ENCODE assay signal across 19 cellular contexts in genomic region chr17:44642861-44643260, GRCh38. TPM values are rescaled to one million over a fixed set of nuclear protein-coding genes. Genes with fewer than 3 reads are reported as not detected.
DNase-seq lines count a peak whose midpoint lies in the region; ATAC-seq and TF ChIP-seq lines count a peak whose summit lies in the region.
"Had no signal": no experiment of that assay in that cellular context is flagged by ENCODE, and none has a peak within 500 bp of the region (broad histone marks: within the 10 kb centered on the region; RNA-seq: fewer than 3 reads in every experiment).

No MANE protein-coding gene starts in this region.

- POLR2A ChIA-PET in PC-3 (lab: Charles Lee; ENCODE audit: unreplicated experiment) = no interaction called here

- no peaks in the 10 kb centered on the region for H4K20me1 ChIP-seq in PC-3 (ENCODE audit: low read length)

- CTCF ChIA-PET in PC-3 (lab: Charles Lee) = no interaction called here

- peaks cover 8% of the 10 kb centered on the region for H3K4me1 ChIP-seq in adipocyte (ENCODE audit: control insufficient read depth, insufficient read depth, low read length)
- no peaks in the 10 kb centered on the region for H3K4me1 ChIP-seq in PC-3 (ENCODE audit: insufficient read depth, low read length)
- H3K4me1 ChIP-seq in prostate gland (replicated peaks) = no peaks in the 10 kb centered on the region
- H3K4me1 ChIP-seq: Peyer's patch had no signal

- H3K36me3 ChIP-seq in adipocyte (ENCODE audit: control insufficient read depth, insufficient read depth, low read length, severe bottlenecking) (no peaks in the 10 kb centered on the region), PC-3 (ENCODE audit: low read depth, low read length) (no peaks in the 10 kb centered on the region), prostate gland (no peaks in the 10 kb centered on the region)
- H3K36me3 ChIP-seq: Peyer's patch had no signal

- H3K4me3 ChIP-seq in AG10803 (ENCODE audit: low read length) (no peak overlapping the region), adipocyte (ENCODE audit: low read length) (no peak overlapping the region), PC-3 (ENCODE audit: low read length) (no peak overlapping the region), prostate gland (no peak overlapping the region)
- H3K4me3 ChIP-seq: Peyer's patch had no signal

- no peak for TF ChIP-seq POLR2A in prostate gland (IDR thresholded peaks at IDR 0.05)

- TF ChIP-seq CTCF in AG10803 (conservative IDR thresholded peaks at IDR 0.05; ENCODE audit: low read length) (no peak), PC-3 (conservative IDR thresholded peaks at IDR 0.05; ENCODE audit: low read depth, low read length) (no peak), prostate gland (IDR thresholded peaks at IDR 0.05) (no peak)

- intact Hi-C loops in left ventricle myocardium superior (cut with micrococcal nuclease) = no loop called here
- intact Hi-C loops in PC-3 (cut with micrococcal nuclease) = no loop called here
- intact Hi-C loops in prostate gland (cut with DNase I) = no loop called here

- no peaks in the 10 kb centered on the region for H3K9me2 ChIP-seq in PC-3 (replicated peaks; ENCODE audit: low read length)

- DNase-seq in AG10803 (ENCODE audit: low read depth) (peak; percentile 46), Ammon's horn (ENCODE audit: low spot score) (peak; percentile 3), adipocyte (ENCODE audit: low read depth) (peak; percentile 10), left ventricle myocardium superior (no peak), midbrain (lab: John Stamatoyannopoulos, UW) (no peak), PC-3 (no peak), prostate gland (ENCODE audit: low spot score) (no peak)
- DNase-seq: ACHN, EL, GF-D8, H7, NCI-H1105 treated with DMSO at 0.1 percent for 48 hours, NCI-H2081 treated with DMSO at 0.1 percent for 48 hours, NCI-H2171 treated with DMSO at 0.1 percent for 48 hours, NCI-H510A treated with DMSO at 0.1 percent for 48 hours, NCI-H748 treated with DMSO at 0.1 percent for 48 hours, Peyer's patch, SW 1271 had no signal

- H3K79me2 ChIP-seq in PC-3 (ENCODE audit: low read length) = no peaks in the 10 kb centered on the region

- peak; percentile 62 for ATAC-seq in left ventricle myocardium superior
- no peak for ATAC-seq in PC-3
- no peak for ATAC-seq in GM21786 (IDR thresholded peaks at IDR 0.05; ENCODE audit: unreplicated experiment)

- no TSS peak for BruUV-seq in PC-3 (replicated peaks; lab: Mats Ljungman, UMichigan)

- no peak overlapping the region for H3K4me2 ChIP-seq in PC-3 (ENCODE audit: low read length)

- no peaks in the 10 kb centered on the region for H3F3A ChIP-seq in PC-3 (ENCODE audit: low read length, unreplicated experiment)

- H3K9me3 ChIP-seq in adipocyte (ENCODE audit: control insufficient read depth, low read length) = no peaks in the 10 kb centered on the region
- no peaks in the 10 kb centered on the region for H3K9me3 ChIP-seq in PC-3 (ENCODE audit: low read length)
- H3K9me3 ChIP-seq in prostate gland = no peaks in the 10 kb centered on the region
- H3K9me3 ChIP-seq: Peyer's patch had no signal

- no peak overlapping the region for H2AFZ ChIP-seq in PC-3 (ENCODE audit: low read length)

- H3K27ac ChIP-seq in PC-3 (ENCODE audit: low read length) (no peak overlapping the region), prostate gland (no peak overlapping the region)
- H3K27ac ChIP-seq: Peyer's patch had no signal

- H3K27me3 ChIP-seq in adipocyte (replicated peaks; ENCODE audit: control insufficient read depth, insufficient read depth, low read length) = no peaks in the 10 kb centered on the region
- H3K27me3 ChIP-seq in PC-3 (ENCODE audit: low read length) = no peaks in the 10 kb centered on the region
- H3K27me3 ChIP-seq in prostate gland (replicated peaks; ENCODE audit: insufficient read depth) = no peaks in the 10 kb centered on the region
- H3K27me3 ChIP-seq: Peyer's patch had no signal

- WGBS in prostate gland = 54% methylated on average over 7 of the region's 7 CpGs

- H3K9ac ChIP-seq in adipocyte (ENCODE audit: low read length) = no peak overlapping the region
- no peak overlapping the region for H3K9ac ChIP-seq in PC-3 (ENCODE audit: low read length)

RNA-seq across cellular contexts. Expression of gene MEIOC, which starts 13.4 kb away (rescaled TPM):
- total RNA-seq in left ventricle myocardium superior (not detected), PC-3 (2014; rRNA removed) (not detected in 2 replicates), prostate gland (10 to 100 TPM in 1 of 2 donors, not detected in 1; 21.8 TPM)
- total RNA-seq: Peyer's patch had no signal

RNA-seq across cellular contexts. Expression of gene CCDC43, which starts 46.7 kb away (rescaled TPM):
- total RNA-seq in left ventricle myocardium superior (31.0 TPM), PC-3 (2014; rRNA removed) (50.4 and 51.0 TPM in 2 replicates), prostate gland (10 to 100 TPM; 17.2 to 21.9 TPM)

Comparison
In these comparisons a context has a peak if more than half of its experiments do, and no peak if none do; other contexts are left out.
1. DNase-seq: peak in AG10803 (single experiment), Ammon's horn (single experiment) and adipocyte (single experiment); none in left ventricle myocardium superior (single experiment), midbrain (single experiment), PC-3 (single experiment) and prostate gland (single experiment).